In genomic region chr1:201002510-201002909, GRCh38 we compare ENCODE assay signal across 13 cellular contexts.
"Had no signal": no experiment of that assay in that cellular context is flagged by ENCODE, and none has a peak within 500 bp of the region (broad histone marks: within the 10 kb centered on the region; RNA-seq: fewer than 3 reads in every experiment).

No MANE protein-coding gene starts in this region.

- H3K9me3 ChIP-seq: breast epithelium, esophagus squamous epithelium, lower lobe of right lung, right atrium auricular region, stomach, thoracic aorta, uterus had no signal

- H3K27ac Mint-ChIP-seq: mesothelial cell of epicardium had no signal

- H3K4me2 ChIP-seq: smooth muscle cell had no signal

- H3K27me3 ChIP-seq: breast epithelium, esophagus squamous epithelium, right atrium auricular region, stomach, uterus had no signal

- H3K9me3 Mint-ChIP-seq: immature natural killer cell, mesothelial cell of epicardium had no signal

- H3K4me1 Mint-ChIP-seq: immature natural killer cell, mesothelial cell of epicardium had no signal

- H3K27ac ChIP-seq: breast epithelium, esophagus squamous epithelium, lower lobe of right lung, right atrium auricular region, stomach, thoracic aorta, uterus had no signal

- H3K4me1 ChIP-seq: breast epithelium, esophagus squamous epithelium, lower lobe of right lung, right atrium auricular region, stomach, uterus had no signal

- DNase-seq: anterior cingulate cortex, esophagus squamous epithelium, foreskin fibroblast, immature natural killer cell, lower lobe of right lung, SIG-M5, stomach, uterus had no signal

- H3K4me3 Mint-ChIP-seq: immature natural killer cell, mesothelial cell of epicardium had no signal

- H3K36me3 ChIP-seq: breast epithelium, right atrium auricular region, thoracic aorta, uterus had no signal

- H3K4me3 ChIP-seq: breast epithelium, esophagus squamous epithelium, lower lobe of right lung, right atrium auricular region, smooth muscle cell, stomach, thoracic aorta, uterus had no signal
